ENCODE assay signal across 1 cellular context in the genomic region with DNA sequence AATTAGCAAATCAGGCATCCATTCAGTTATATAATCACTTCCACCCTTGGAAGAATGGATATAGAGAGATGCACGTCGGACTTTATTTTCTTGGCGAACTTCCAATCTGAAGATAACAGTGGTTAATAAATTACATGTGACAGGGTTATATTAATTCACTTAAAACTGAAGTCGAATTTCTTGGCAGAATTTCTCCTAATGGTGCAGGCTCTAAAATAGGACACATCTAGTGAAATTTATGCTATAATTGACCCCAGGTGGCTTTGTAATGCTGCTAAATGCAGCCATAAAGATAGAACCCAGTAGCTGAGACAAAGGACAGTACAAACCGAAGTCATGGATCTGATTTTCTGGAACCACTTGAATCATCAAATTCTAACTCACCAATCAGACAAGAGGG.
TF ChIP-seq lines count a peak whose summit lies in the region.

No MANE protein-coding gene starts in this region.

TF ChIP-seq in GM12878, 131 proteins besides CTCF, POLR2A, EP300 and RAD21:
- TF ChIP-seq, protein P1, sequence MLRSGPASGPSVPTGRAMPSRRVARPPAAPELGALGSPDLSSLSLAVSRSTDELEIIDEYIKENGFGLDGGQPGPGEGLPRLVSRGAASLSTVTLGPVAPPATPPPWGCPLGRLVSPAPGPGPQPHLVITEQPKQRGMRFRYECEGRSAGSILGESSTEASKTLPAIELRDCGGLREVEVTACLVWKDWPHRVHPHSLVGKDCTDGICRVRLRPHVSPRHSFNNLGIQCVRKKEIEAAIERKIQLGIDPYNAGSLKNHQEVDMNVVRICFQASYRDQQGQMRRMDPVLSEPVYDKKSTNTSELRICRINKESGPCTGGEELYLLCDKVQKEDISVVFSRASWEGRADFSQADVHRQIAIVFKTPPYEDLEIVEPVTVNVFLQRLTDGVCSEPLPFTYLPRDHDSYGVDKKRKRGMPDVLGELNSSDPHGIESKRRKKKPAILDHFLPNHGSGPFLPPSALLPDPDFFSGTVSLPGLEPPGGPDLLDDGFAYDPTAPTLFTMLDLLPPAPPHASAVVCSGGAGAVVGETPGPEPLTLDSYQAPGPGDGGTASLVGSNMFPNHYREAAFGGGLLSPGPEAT (IDR thresholded peaks at IDR 0.05; ENCODE audit: low read depth) = no peak
- TF ChIP-seq SP1 (IDR thresholded peaks at IDR 0.05; ENCODE audit: low read depth, low read length) (no peak), SUZ12 (IDR thresholded peaks at IDR 0.05; ENCODE audit: unreplicated experiment) (no peak), IKZF2 (IDR thresholded peaks at IDR 0.05) (no peak), SIX5 (IDR thresholded peaks at IDR 0.05; ENCODE audit: low read depth, low read length, severe bottlenecking) (no peak), MTA2 (IDR thresholded peaks at IDR 0.05; ENCODE audit: low read depth) (no peak), SPI1 (IDR thresholded peaks at IDR 0.05; ENCODE audit: borderline replicate concordance, insufficient read depth, low read depth, low read length) (no peak), RELA (IDR thresholded peaks at IDR 0.05; ENCODE audit: borderline replicate concordance, partially characterized antibody) (no peak), ZNF207 (IDR thresholded peaks at IDR 0.05; ENCODE audit: borderline replicate concordance) (no peak), SIN3A (IDR thresholded peaks at IDR 0.05; ENCODE audit: low read depth, low read length) (no peak), NFYA (IDR thresholded peaks at IDR 0.05; ENCODE audit: borderline replicate concordance, low read depth, low read length) (no peak), RB1 (IDR thresholded peaks at IDR 0.05; ENCODE audit: borderline replicate concordance) (no peak), IRF4 (IDR thresholded peaks at IDR 0.05; ENCODE audit: low read depth, low read length) (no peak)
- TF ChIP-seq, protein P2, sequence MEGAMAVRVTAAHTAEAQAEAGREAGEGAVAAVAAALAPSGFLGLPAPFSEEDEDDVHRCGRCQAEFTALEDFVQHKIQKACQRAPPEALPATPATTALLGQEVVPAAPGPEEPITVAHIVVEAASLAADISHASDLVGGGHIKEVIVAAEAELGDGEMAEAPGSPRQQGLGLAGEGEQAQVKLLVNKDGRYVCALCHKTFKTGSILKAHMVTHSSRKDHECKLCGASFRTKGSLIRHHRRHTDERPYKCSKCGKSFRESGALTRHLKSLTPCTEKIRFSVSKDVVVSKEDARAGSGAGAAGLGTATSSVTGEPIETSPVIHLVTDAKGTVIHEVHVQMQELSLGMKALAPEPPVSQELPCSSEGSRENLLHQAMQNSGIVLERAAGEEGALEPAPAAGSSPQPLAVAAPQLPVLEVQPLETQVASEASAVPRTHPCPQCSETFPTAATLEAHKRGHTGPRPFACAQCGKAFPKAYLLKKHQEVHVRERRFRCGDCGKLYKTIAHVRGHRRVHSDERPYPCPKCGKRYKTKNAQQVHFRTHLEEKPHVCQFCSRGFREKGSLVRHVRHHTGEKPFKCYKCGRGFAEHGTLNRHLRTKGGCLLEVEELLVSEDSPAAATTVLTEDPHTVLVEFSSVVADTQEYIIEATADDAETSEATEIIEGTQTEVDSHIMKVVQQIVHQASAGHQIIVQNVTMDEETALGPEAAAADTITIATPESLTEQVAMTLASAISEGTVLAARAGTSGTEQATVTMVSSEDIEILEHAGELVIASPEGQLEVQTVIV (IDR thresholded peaks at IDR 0.05; ENCODE audit: borderline replicate concordance, partially characterized antibody) = no peak
- TF ChIP-seq, protein P3, sequence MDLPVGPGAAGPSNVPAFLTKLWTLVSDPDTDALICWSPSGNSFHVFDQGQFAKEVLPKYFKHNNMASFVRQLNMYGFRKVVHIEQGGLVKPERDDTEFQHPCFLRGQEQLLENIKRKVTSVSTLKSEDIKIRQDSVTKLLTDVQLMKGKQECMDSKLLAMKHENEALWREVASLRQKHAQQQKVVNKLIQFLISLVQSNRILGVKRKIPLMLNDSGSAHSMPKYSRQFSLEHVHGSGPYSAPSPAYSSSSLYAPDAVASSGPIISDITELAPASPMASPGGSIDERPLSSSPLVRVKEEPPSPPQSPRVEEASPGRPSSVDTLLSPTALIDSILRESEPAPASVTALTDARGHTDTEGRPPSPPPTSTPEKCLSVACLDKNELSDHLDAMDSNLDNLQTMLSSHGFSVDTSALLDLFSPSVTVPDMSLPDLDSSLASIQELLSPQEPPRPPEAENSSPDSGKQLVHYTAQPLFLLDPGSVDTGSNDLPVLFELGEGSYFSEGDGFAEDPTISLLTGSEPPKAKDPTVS (IDR thresholded peaks at IDR 0.05; ENCODE audit: low read depth, low read length) = no peak
- TF ChIP-seq, protein P4, sequence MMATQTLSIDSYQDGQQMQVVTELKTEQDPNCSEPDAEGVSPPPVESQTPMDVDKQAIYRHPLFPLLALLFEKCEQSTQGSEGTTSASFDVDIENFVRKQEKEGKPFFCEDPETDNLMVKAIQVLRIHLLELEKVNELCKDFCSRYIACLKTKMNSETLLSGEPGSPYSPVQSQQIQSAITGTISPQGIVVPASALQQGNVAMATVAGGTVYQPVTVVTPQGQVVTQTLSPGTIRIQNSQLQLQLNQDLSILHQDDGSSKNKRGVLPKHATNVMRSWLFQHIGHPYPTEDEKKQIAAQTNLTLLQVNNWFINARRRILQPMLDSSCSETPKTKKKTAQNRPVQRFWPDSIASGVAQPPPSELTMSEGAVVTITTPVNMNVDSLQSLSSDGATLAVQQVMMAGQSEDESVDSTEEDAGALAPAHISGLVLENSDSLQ (IDR thresholded peaks at IDR 0.05) = no peak
